In the genomic region with DNA sequence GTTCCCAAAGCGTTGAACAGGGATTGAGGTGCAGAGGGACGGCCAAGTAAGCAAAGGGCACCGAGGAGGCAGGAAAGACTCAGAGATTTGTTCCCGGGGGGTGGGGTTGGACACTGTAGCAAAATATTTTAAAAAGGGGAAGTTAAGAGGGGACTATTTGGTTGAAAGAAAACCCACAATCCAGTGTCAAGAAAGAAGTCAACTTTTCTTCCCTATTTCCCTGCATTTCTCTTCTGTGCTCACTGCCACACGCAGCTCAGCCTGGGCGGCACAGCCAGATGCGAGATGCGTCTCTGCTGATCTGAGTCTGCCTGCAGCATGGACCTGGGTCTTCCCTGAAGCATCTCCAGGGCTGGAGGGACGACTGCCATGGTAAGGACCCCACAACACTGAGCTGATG, we compare ENCODE assay signal across 16 cellular contexts. TPM values are rescaled to one million over a fixed set of nuclear protein-coding genes. Genes with fewer than 3 reads are reported as not detected.
DNase-seq lines count a peak whose midpoint lies in the region; ATAC-seq and TF ChIP-seq lines count a peak whose summit lies in the region.
"Not testable (repeated sequence)": the region's sequence is repeated elsewhere in the genome, so short reads cannot be mapped to it uniquely, and the experiment has no call there.
"Had no signal": no experiment of that assay in that cellular context is flagged by ENCODE, and none has a peak within 500 bp of the region (broad histone marks: within the 10 kb centered on the region; RNA-seq: fewer than 3 reads in every experiment).

A gene (plus strand): TSS at position 223 of the 400 bp plus-strand sequence. CDS start 590 bp downstream, outside the sequence.

- H4K20me1 ChIP-seq in Loucy (ENCODE audit: insufficient read depth, low read length, poor library complexity, severe bottlenecking); OCI-LY3 (ENCODE audit: insufficient read depth, low read length): not testable (repeated sequence)

- H3K27ac ChIP-seq in OCI-LY3 (ENCODE audit: low read length); thoracic aorta: not testable (repeated sequence)
- H3K27ac ChIP-seq in heart left ventricle (peak within 1 kb of the TSS in 1 of 12 donors; percentile 81), neutrophil (peak within 1 kb of the TSS; percentile 64)

- not testable (repeated sequence) for DNase-seq in CD14-positive monocyte (ENCODE audit: low spot score); activated naive CD8-positive, alpha-beta T cell treated with anti-CD3 and anti-CD28 coated beads, Interleukin-2, amount 10 ng/mL, durations not matched to agents 7 days and 5 days; heart left ventricle; thoracic aorta (ENCODE audit: low spot score)
- DNase-seq in medulla oblongata (ENCODE audit: extremely low spot score) = peak; percentile 41

- ATAC-seq in activated naive CD8-positive, alpha-beta T cell treated with anti-CD3 and anti-CD28 coated beads, Interleukin-2, amount 10 ng/mL, durations not matched to agents 7 days and 5 days (ENCODE audit: low read depth); thoracic aorta (ENCODE audit: insufficient number of reproducible peaks, low FRiP score, low read depth): not testable (repeated sequence)
- peak in 3 of 4 donors; percentile 22 to 31 (median 26) for ATAC-seq in heart left ventricle

- WGBS in heart left ventricle, 4 donors = 69 to 75% (median 71%) methylated on average over 9 of the region's 9 CpGs

- peaks cover 0 to 10% (median 3%) of the 10 kb centered on the region in 3 donors for H3K27me3 Mint-ChIP-seq in CD14-positive monocyte (ENCODE audit: low read depth in 3 of 3)
- H3K27me3 Mint-ChIP-seq in activated naive CD8-positive, alpha-beta T cell treated with anti-CD3 and anti-CD28 coated beads, Interleukin-2, amount 10 ng/mL, durations not matched to agents 7 days and 5 days = not testable (repeated sequence)

- not testable (repeated sequence) for TF ChIP-seq POLR2A in heart left ventricle (IDR thresholded peaks at IDR 0.05)

- H3K9me3 Mint-ChIP-seq in CD14-positive monocyte; activated naive CD8-positive, alpha-beta T cell treated with anti-CD3 and anti-CD28 coated beads, Interleukin-2, amount 10 ng/mL, durations not matched to agents 7 days and 5 days: not testable (repeated sequence)

- H3F3A ChIP-seq in Loucy (ENCODE audit: low read depth) = not testable (repeated sequence)

- peak within 1 kb of the TSS; percentile 88 to 96 (median 91) for H3K27ac Mint-ChIP-seq in CD14-positive monocyte
- not testable (repeated sequence) for H3K27ac Mint-ChIP-seq in activated naive CD8-positive, alpha-beta T cell treated with anti-CD3 and anti-CD28 coated beads, Interleukin-2, amount 10 ng/mL, durations not matched to agents 7 days and 5 days

- H3K36me3 ChIP-seq in Loucy (ENCODE audit: insufficient read depth, low read length); OCI-LY3 (replicated peaks; ENCODE audit: low read depth, low read length); heart left ventricle; neutrophil; thoracic aorta: not testable (repeated sequence)

- H3K9me3 ChIP-seq in Loucy (ENCODE audit: insufficient read depth, low read depth, low read length); OCI-LY3 (ENCODE audit: insufficient read depth, low read length); heart left ventricle; neutrophil; thoracic aorta: not testable (repeated sequence)

- POLR2A ChIA-PET in activated naive CD8-positive, alpha-beta T cell treated with anti-CD3 and anti-CD28 coated beads, Interleukin-2, amount 10 ng/mL, durations not matched to agents 7 days and 5 days (lab: Charles Lee) = not testable (repeated sequence)

- H3K4me2 ChIP-seq in Loucy (ENCODE audit: low read depth, low read length, poor library complexity, severe bottlenecking) = peak within 1 kb of the TSS; percentile 71
- H3K4me2 ChIP-seq in OCI-LY3 (ENCODE audit: low read length) = 0 out of 2 replicates have a peak within 1 kb of the TSS, but pooled peaks have one; percentile 4

- peaks cover 37 to 43% of the 10 kb centered on the region in 2 donors for H3K36me3 Mint-ChIP-seq in CD14-positive monocyte
- H3K36me3 Mint-ChIP-seq in activated naive CD8-positive, alpha-beta T cell treated with anti-CD3 and anti-CD28 coated beads, Interleukin-2, amount 10 ng/mL, durations not matched to agents 7 days and 5 days = not testable (repeated sequence)

- H3K9me2 ChIP-seq in Loucy (replicated peaks; ENCODE audit: low read depth, low read length) = not testable (repeated sequence)

- peak within 1 kb of the TSS; percentile 70; the same call in 1 of the 2 replicates for H2AFZ ChIP-seq in Loucy (ENCODE audit: low read length)
- H2AFZ ChIP-seq in OCI-LY3 (ENCODE audit: low read depth, low read length) = not testable (repeated sequence)

- not testable (repeated sequence) for TF ChIP-seq CTCF in CD14-positive monocyte (IDR thresholded peaks at IDR 0.05); Loucy (conservative IDR thresholded peaks at IDR 0.05; ENCODE audit: low read length); OCI-LY3 (IDR thresholded peaks at IDR 0.05; ENCODE audit: low read depth, low read length); heart left ventricle (IDR thresholded peaks at IDR 0.05); neutrophil (IDR thresholded peaks at IDR 0.05); thoracic aorta (IDR thresholded peaks at IDR 0.05)

- intact Hi-C loops in CD14-positive monocyte (cut with micrococcal nuclease) (loop anchor here (5.0 kb wide), 3 partner anchors 33 to 58 kb away; a partner anchor contains a TSS), heart left ventricle (cut with DNase I) (loop anchor here in 2 of 10 donors (5.0 to 10.0 kb wide), 2 partner anchors 335 to 348 kb away; a partner anchor contains a TSS)

- not testable (repeated sequence) for H3K27me3 ChIP-seq in Loucy (ENCODE audit: insufficient read depth, low read length, poor library complexity, severe bottlenecking); OCI-LY3 (ENCODE audit: low read depth, low read length); thoracic aorta (replicated peaks; ENCODE audit: insufficient read depth)
- H3K27me3 ChIP-seq in heart left ventricle = peaks cover 0 to 34% (median 6%) of the 10 kb centered on the region in 9 donors
- H3K27me3 ChIP-seq in neutrophil = peaks cover 28% of the 10 kb centered on the region

- peaks cover 62% of the 10 kb centered on the region for H3K4me1 ChIP-seq in Loucy (ENCODE audit: insufficient read depth, low read length, poor library complexity, severe bottlenecking)
- H3K4me1 ChIP-seq in OCI-LY3 (ENCODE audit: low read length) = peaks cover 25% of the 10 kb centered on the region
- H3K4me1 ChIP-seq in heart left ventricle; thoracic aorta (ENCODE audit: control insufficient read depth in 1 of 2, low read depth in 2 of 2): not testable (repeated sequence)
- H3K4me1 ChIP-seq in neutrophil (ENCODE audit: control insufficient read depth in 1 of 2, insufficient read depth in 1 of 2, low read depth in 1 of 2, low read length in 1 of 2) = peaks cover 9 to 11% of the 10 kb centered on the region in 2 experiments

- peak within 1 kb of the TSS; percentile 99 to 100 for H3K4me3 Mint-ChIP-seq in CD14-positive monocyte
- H3K4me3 Mint-ChIP-seq in activated naive CD8-positive, alpha-beta T cell treated with anti-CD3 and anti-CD28 coated beads, Interleukin-2, amount 10 ng/mL, durations not matched to agents 7 days and 5 days = peak within 1 kb of the TSS; percentile 40

- H3K9ac ChIP-seq in Loucy (ENCODE audit: low read depth, low read length, poor library complexity, severe bottlenecking) = peak within 1 kb of the TSS; percentile 40
- H3K9ac ChIP-seq in OCI-LY3 (ENCODE audit: low read length) = not testable (repeated sequence)

- peaks cover 63% of the 10 kb centered on the region for H3K4me1 Mint-ChIP-seq in CD14-positive monocyte
- H3K4me1 Mint-ChIP-seq in activated naive CD8-positive, alpha-beta T cell treated with anti-CD3 and anti-CD28 coated beads, Interleukin-2, amount 10 ng/mL, durations not matched to agents 7 days and 5 days = not testable (repeated sequence)

- peak within 1 kb of the TSS; percentile 48 for H3K4me3 ChIP-seq in Loucy (ENCODE audit: low read length, poor library complexity, severe bottlenecking)
- H3K4me3 ChIP-seq in OCI-LY3 (ENCODE audit: low read length) = not testable (repeated sequence)
- H3K4me3 ChIP-seq in heart left ventricle = peak within 1 kb of the TSS in 5 of 12 donors; percentile 15 to 57 (median 22)
- peak within 1 kb of the TSS in 1 of 2 experiments; percentile 27 for H3K4me3 ChIP-seq in neutrophil (ENCODE audit: low read depth in 1 of 2, low read length in 1 of 2)
- peak within 1 kb of the TSS; percentile 36 for H3K4me3 ChIP-seq in thoracic aorta

- H3K79me2 ChIP-seq in Loucy (ENCODE audit: insufficient read depth, low read length); OCI-LY3 (ENCODE audit: low read length): not testable (repeated sequence)

RNA-seq across cellular contexts. Expression of the gene that starts here (rescaled TPM):
- 10 to 100 TPM; 27.2 to 60.6 TPM for polyA plus RNA-seq in CD14-positive monocyte
- 1 to 10 TPM; 1.8 to 2.3 TPM for total RNA-seq in activated naive CD8-positive, alpha-beta T cell treated with anti-CD3 and anti-CD28 coated beads, Interleukin-2, amount 10 ng/mL, durations not matched to agents 7 days and 5 days
- 10 to 100 TPM in 2 of 9 donors, 1 to 10 TPM in 4, under 1 TPM in 3; 0.16 to 35.6 (median 1.5) TPM for total RNA-seq in heart left ventricle
- polyA plus RNA-seq in heart left ventricle = 1 to 10 TPM in 1 of 2 donors, under 1 TPM in 1; 0.65 to 1.0 TPM
- total RNA-seq in thoracic aorta = 10 to 100 TPM in 1 of 2 donors, 1 to 10 TPM in 1; 7.9 to 10.0 TPM
- total RNA-seq: activated T-helper 2 cell treated with anti-CD3 and anti-CD28 coated beads, Interferon-gamma antibody, Interleukin-2, Interleukin-4, amounts not matched to agents 10 μg/mL and 5 μg/mL and 100 μg/mL, durations not matched to agents 14 hours and 24 hours and 36 hours; Caco-2; G401; H9; HT1080; MCF 10A; mesothelial cell of epicardium had no signal
- polyA plus RNA-seq: BJ had no signal

Comparison
In these comparisons a context has a peak if more than half of its experiments do, and no peak if none do; other contexts are left out.
1. RNA of the gene that starts here (polyA plus RNA-seq): 27.2 to 60.6 TPM in CD14-positive monocyte; 0.65 to 1.0 TPM in heart left ventricle; every median in the first group is over 10 times any median in the second.